10 cellular contexts compared by ENCODE assay signal in genomic region chr14:39376671-39377403, GRCh38. TPM values are rescaled to one million over a fixed set of nuclear protein-coding genes. Genes with fewer than 3 reads are reported as not detected.
DNase-seq lines count a peak whose midpoint lies in the region; ATAC-seq and TF ChIP-seq lines count a peak whose summit lies in the region.
"Had no signal": no experiment of that assay in that cellular context is flagged by ENCODE, and none has a peak within 500 bp of the region (broad histone marks: within the 10 kb centered on the region; RNA-seq: fewer than 3 reads in every experiment).

No MANE protein-coding gene starts in this region.

- TF ChIP-seq CTCF in fibroblast of villous mesenchyme (IDR thresholded peaks at IDR 0.05; ENCODE audit: insufficient read depth, low read depth, low read length) (no peak), GM10266 (IDR thresholded peaks at IDR 0.05; ENCODE audit: control insufficient read depth, insufficient read depth, low read depth, missing control alignments) (no peak)

- H3K27ac ChIP-seq in SJSA1: peak overlapping the region; percentile 59

- no peaks in the 10 kb centered on the region for H3K27me3 ChIP-seq in SJSA1 (replicated peaks)

- H3K4me1 ChIP-seq in SJSA1 (replicated peaks): peaks cover 10% of the 10 kb centered on the region

- no peak overlapping the region for H3K4me3 Mint-ChIP-seq in activated CD4-positive, alpha-beta T cell treated with anti-CD3 and anti-CD28 coated beads for 36 hours

- no peak for ATAC-seq in activated CD4-positive, alpha-beta T cell treated with anti-CD3 and anti-CD28 coated beads for 36 hours

- peaks cover 4% of the 10 kb centered on the region for H3K36me3 Mint-ChIP-seq in activated CD4-positive, alpha-beta T cell treated with anti-CD3 and anti-CD28 coated beads for 36 hours (ENCODE audit: low read depth)

- no peaks in the 10 kb centered on the region for H3K36me3 ChIP-seq in SJSA1

- POLR2A ChIA-PET in activated CD4-positive, alpha-beta T cell treated with anti-CD3 and anti-CD28 coated beads for 36 hours (lab: Charles Lee): interaction anchor here (0.6 kb wide), 1 partner anchor 273 kb away, joined by 3 read pairs; no protein-coding TSS in a partner anchor

- H3K27me3 Mint-ChIP-seq in activated CD4-positive, alpha-beta T cell treated with anti-CD3 and anti-CD28 coated beads for 36 hours: no peaks in the 10 kb centered on the region

- H3K4me3 ChIP-seq in SJSA1 (no peak overlapping the region), fibroblast of villous mesenchyme (ENCODE audit: low read depth, low read length) (no peak overlapping the region)

- peak; percentile 42 for DNase-seq in EL
- peak in 1 of 2 experiments; percentile 36 for DNase-seq in SJSA1 (ENCODE audit: low read depth in 1 of 2, low spot score in 2 of 2)
- DNase-seq in fibroblast of villous mesenchyme (ENCODE audit: low read depth): peak; percentile 67
- DNase-seq in pons (ENCODE audit: low spot score): peak; percentile 25
- DNase-seq in GM10266 (ENCODE audit: extremely low spot score): no peak
- DNase-seq in NCI-H446 treated with DMSO at 0.1 percent for 48 hours (lab: John Stamatoyannopoulos, UW): no peak
- DNase-seq in activated CD4-positive, alpha-beta T cell treated with anti-CD3 and anti-CD28 coated beads for 36 hours: no peak
- DNase-seq in DMS53 (lab: John Stamatoyannopoulos, UW): no peak
- DNase-seq: activated gamma-delta T cell treated with Interleukin-2 at 50 U/mL for 16 hours, T-helper 9 cell had no signal

- intact Hi-C loops in activated CD4-positive, alpha-beta T cell treated with anti-CD3 and anti-CD28 coated beads for 36 hours (cut with DNase I, micrococcal nuclease): no loop called here

- CTCF ChIA-PET in activated CD4-positive, alpha-beta T cell treated with anti-CD3 and anti-CD28 coated beads for 36 hours (lab: Charles Lee): interaction anchor here (0.6 to 1.2 kb wide), 4 partner anchors 12 to 279 kb away, joined by 3 read pairs; no protein-coding TSS in a partner anchor

- H3K4me1 Mint-ChIP-seq in activated CD4-positive, alpha-beta T cell treated with anti-CD3 and anti-CD28 coated beads for 36 hours: peaks cover 8% of the 10 kb centered on the region

- no peaks in the 10 kb centered on the region for H3K9me3 Mint-ChIP-seq in activated CD4-positive, alpha-beta T cell treated with anti-CD3 and anti-CD28 coated beads for 36 hours (ENCODE audit: low read depth)

- H3K9me3 ChIP-seq in SJSA1 (replicated peaks): no peaks in the 10 kb centered on the region

- no peak overlapping the region for H3K27ac Mint-ChIP-seq in activated CD4-positive, alpha-beta T cell treated with anti-CD3 and anti-CD28 coated beads for 36 hours

RNA-seq across cellular contexts. Expression of gene FBXO33, which starts 55.4 kb away (rescaled TPM):
- total RNA-seq in SJSA1 (2014; rRNA removed; shearing (Covaris generic)): 5.1 and 9.1 TPM in 2 replicates
- total RNA-seq in fibroblast of villous mesenchyme: 15.8 and 19.4 TPM in 2 replicates
- 10 to 100 TPM; 12.5 to 14.0 TPM for total RNA-seq in activated CD4-positive, alpha-beta T cell treated with anti-CD3 and anti-CD28 coated beads for 36 hours

Comparison
In these comparisons a context has a peak if more than half of its experiments do, and no peak if none do; other contexts are left out.
1. DNase-seq: peak in EL (single experiment), fibroblast of villous mesenchyme (single experiment) and pons (single experiment); none in GM10266 (single experiment), NCI-H446 treated with DMSO at 0.1 percent for 48 hours (single experiment), activated CD4-positive, alpha-beta T cell treated with anti-CD3 and anti-CD28 coated beads for 36 hours (single experiment) and DMS53 (single experiment).